In genomic region chr5:32357678-32358077, GRCh38 we compare ENCODE assay signal across 29 cellular contexts.
"Had no signal": no experiment of that assay in that cellular context is flagged by ENCODE, and none has a peak within 500 bp of the region (broad histone marks: within the 10 kb centered on the region; RNA-seq: fewer than 3 reads in every experiment).

No MANE protein-coding gene starts in this region.

- FAIRE-seq: colon, endometrium had no signal

- H3K4me3 Mint-ChIP-seq: natural killer cell; neural progenitor cell; stimulated activated naive B cell treated with anti-CD40 and anti-IgM and Interleukin-4, amounts not matched to agents 10 μg/mL and 1 μg/mL and 100 μg/mL, for 72 hours had no signal

- ATAC-seq: body of pancreas; gastrocnemius medialis; natural killer cell; stimulated activated naive B cell treated with anti-CD40 and anti-IgM and Interleukin-4, amounts not matched to agents 10 μg/mL and 1 μg/mL and 100 μg/mL, for 72 hours had no signal

- H3K9me3 Mint-ChIP-seq: natural killer cell; neural progenitor cell; stimulated activated naive B cell treated with anti-CD40 and anti-IgM and Interleukin-4, amounts not matched to agents 10 μg/mL and 1 μg/mL and 100 μg/mL, for 72 hours had no signal

- H3K27me3 Mint-ChIP-seq: stimulated activated naive B cell treated with anti-CD40 and anti-IgM and Interleukin-4, amounts not matched to agents 10 μg/mL and 1 μg/mL and 100 μg/mL, for 72 hours had no signal

- DNase-seq: activated CD4-positive, alpha-beta T cell treated with anti-CD3 and anti-CD28 coated beads for 48 hours; activated naive CD4-positive, alpha-beta T cell; activated T-cell treated with anti-CD3 and anti-CD28 coated beads for 4 hours; aorta; body of pancreas; dermis blood vessel endothelial cell; effector CD4-positive, alpha-beta T cell; gastrocnemius medialis; glutamatergic neuron; islet precursor cell; left ventricle myocardium inferior; mesendoderm; natural killer cell; occipital lobe; stimulated activated CD4-positive, alpha-beta T cell treated with anti-CD3 and anti-CD28 coated beads, Interleukin-1b, Interleukin-23, amount 100 ng/mL, for 48 hours; stimulated activated CD4-positive, alpha-beta T cell treated with anti-CD3 and anti-CD28 coated beads, Interleukin-4, amount 100 ng/mL, for 4 hours; stimulated activated CD8-positive, alpha-beta memory T cell treated with anti-CD3 and anti-CD28 coated beads, Interleukin-4, amount 100 ng/mL, for 48 hours; stimulated activated naive B cell treated with anti-CD40 and anti-IgM and Interleukin-4, amounts not matched to agents 10 μg/mL and 1 μg/mL and 100 μg/mL, for 72 hours; SW 1271; T-helper 2 cell; testis; transverse colon had no signal

- H3K4me1 Mint-ChIP-seq: natural killer cell; neural progenitor cell; stimulated activated naive B cell treated with anti-CD40 and anti-IgM and Interleukin-4, amounts not matched to agents 10 μg/mL and 1 μg/mL and 100 μg/mL, for 72 hours had no signal

- H3K4me3 ChIP-seq: body of pancreas, gastrocnemius medialis, left ventricle myocardium inferior, lung, neural progenitor cell, right atrium auricular region, SK-N-MC, smooth muscle cell, testis, transverse colon had no signal

- H3K27ac Mint-ChIP-seq: natural killer cell; neural progenitor cell; stimulated activated naive B cell treated with anti-CD40 and anti-IgM and Interleukin-4, amounts not matched to agents 10 μg/mL and 1 μg/mL and 100 μg/mL, for 72 hours had no signal
